ENCODE assay signal across 1 cellular context in the genomic region with DNA sequence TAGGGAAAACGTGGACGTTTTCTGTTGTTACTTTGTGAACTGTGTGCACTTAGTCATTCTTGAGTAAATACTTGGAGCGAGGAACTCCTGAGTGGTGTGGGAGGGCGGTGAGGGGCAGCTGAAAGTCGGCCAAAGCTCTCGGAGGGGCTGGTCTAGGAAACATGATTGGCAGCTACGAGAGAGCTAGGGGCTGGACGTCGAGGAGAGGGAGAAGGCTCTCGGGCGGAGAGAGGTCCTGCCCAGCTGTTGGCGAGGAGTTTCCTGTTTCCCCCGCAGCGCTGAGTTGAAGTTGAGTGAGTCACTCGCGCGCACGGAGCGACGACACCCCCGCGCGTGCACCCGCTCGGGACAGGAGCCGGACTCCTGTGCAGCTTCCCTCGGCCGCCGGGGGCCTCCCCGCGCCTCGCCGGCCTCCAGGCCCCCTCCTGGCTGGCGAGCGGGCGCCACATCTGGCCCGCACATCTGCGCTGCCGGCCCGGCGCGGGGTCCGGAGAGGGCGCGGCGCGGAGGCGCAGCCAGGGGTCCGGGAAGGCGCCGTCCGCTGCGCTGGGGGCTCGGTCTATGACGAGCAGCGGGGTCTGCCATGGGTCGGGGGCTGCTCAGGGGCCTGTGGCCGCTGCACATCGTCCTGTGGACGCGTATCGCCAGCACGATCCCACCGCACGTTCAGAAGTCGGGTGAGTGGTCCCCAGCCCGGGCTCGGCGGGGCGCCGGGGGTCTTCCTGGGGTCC.
TF ChIP-seq lines count a peak whose summit lies in the region.

A gene (plus strand): TSS at position 301 of the 731 bp plus-strand sequence. CDS start 283 bp downstream, at position 584.

TF ChIP-seq in HEK293, 187 proteins besides CTCF, POLR2A, EP300 and RAD21 (continued from another document):
- TF ChIP-seq, protein P1, sequence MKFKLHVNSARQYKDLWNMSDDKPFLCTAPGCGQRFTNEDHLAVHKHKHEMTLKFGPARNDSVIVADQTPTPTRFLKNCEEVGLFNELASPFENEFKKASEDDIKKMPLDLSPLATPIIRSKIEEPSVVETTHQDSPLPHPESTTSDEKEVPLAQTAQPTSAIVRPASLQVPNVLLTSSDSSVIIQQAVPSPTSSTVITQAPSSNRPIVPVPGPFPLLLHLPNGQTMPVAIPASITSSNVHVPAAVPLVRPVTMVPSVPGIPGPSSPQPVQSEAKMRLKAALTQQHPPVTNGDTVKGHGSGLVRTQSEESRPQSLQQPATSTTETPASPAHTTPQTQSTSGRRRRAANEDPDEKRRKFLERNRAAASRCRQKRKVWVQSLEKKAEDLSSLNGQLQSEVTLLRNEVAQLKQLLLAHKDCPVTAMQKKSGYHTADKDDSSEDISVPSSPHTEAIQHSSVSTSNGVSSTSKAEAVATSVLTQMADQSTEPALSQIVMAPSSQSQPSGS (tag by site-specific recombination; IDR thresholded peaks at IDR 0.05; ENCODE audit: low read depth), result no peak
- TF ChIP-seq ZBTB17 (tag by site-specific recombination; IDR thresholded peaks at IDR 0.05), result no peak
- TF ChIP-seq ZNF10 (tag by site-specific recombination; IDR thresholded peaks at IDR 0.05), result no peak
- no peak for TF ChIP-seq SCRT1 (tag by site-specific recombination; IDR thresholded peaks at IDR 0.05; ENCODE audit: borderline replicate concordance)
- TF ChIP-seq ZNF600 (tag by site-specific recombination; IDR thresholded peaks at IDR 0.05), result 0 out of 2 replicates have a peak, but pooled peaks have one; percentile 15
- TF ChIP-seq ZNF391 (tag by site-specific recombination; IDR thresholded peaks at IDR 0.05; ENCODE audit: borderline replicate concordance, low read depth), result no peak
- TF ChIP-seq ZNF624 (tag by site-specific recombination; IDR thresholded peaks at IDR 0.05), result no peak
- TF ChIP-seq, protein P2, sequence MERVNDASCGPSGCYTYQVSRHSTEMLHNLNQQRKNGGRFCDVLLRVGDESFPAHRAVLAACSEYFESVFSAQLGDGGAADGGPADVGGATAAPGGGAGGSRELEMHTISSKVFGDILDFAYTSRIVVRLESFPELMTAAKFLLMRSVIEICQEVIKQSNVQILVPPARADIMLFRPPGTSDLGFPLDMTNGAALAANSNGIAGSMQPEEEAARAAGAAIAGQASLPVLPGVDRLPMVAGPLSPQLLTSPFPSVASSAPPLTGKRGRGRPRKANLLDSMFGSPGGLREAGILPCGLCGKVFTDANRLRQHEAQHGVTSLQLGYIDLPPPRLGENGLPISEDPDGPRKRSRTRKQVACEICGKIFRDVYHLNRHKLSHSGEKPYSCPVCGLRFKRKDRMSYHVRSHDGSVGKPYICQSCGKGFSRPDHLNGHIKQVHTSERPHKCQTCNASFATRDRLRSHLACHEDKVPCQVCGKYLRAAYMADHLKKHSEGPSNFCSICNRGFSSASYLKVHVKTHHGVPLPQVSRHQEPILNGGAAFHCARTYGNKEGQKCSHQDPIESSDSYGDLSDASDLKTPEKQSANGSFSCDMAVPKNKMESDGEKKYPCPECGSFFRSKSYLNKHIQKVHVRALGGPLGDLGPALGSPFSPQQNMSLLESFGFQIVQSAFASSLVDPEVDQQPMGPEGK (tag by site-specific recombination; IDR thresholded peaks at IDR 0.05), result 0 out of 2 replicates have a peak, but pooled peaks have one; percentile 45
- no peak for TF ChIP-seq ZNF211 (tag by site-specific recombination; IDR thresholded peaks at IDR 0.05; ENCODE audit: low read depth)
- TF ChIP-seq ZNF677 (tag by site-specific recombination; IDR thresholded peaks at IDR 0.05), result 0 out of 2 replicates have a peak, but pooled peaks have one; percentile 16
- peak; percentile 58 for TF ChIP-seq ZEB2 (tag by site-specific recombination; IDR thresholded peaks at IDR 0.05)
- no peak for TF ChIP-seq ZNF473 (tag by site-specific recombination; IDR thresholded peaks at IDR 0.05)
- peak; percentile 84 for TF ChIP-seq GLIS1 (tag by site-specific recombination; IDR thresholded peaks at IDR 0.05)
- TF ChIP-seq ZNF350 (tag by site-specific recombination; IDR thresholded peaks at IDR 0.05), result no peak
- no peak for TF ChIP-seq ZNF785 (tag by site-specific recombination; IDR thresholded peaks at IDR 0.05)
- TF ChIP-seq ZNF791 (tag by site-specific recombination; IDR thresholded peaks at IDR 0.05), result no peak
- peak; percentile 66; the same call in 1 of the 2 replicates for TF ChIP-seq PRDM1 (tag by site-specific recombination; IDR thresholded peaks at IDR 0.05)
- TF ChIP-seq, protein P3, sequence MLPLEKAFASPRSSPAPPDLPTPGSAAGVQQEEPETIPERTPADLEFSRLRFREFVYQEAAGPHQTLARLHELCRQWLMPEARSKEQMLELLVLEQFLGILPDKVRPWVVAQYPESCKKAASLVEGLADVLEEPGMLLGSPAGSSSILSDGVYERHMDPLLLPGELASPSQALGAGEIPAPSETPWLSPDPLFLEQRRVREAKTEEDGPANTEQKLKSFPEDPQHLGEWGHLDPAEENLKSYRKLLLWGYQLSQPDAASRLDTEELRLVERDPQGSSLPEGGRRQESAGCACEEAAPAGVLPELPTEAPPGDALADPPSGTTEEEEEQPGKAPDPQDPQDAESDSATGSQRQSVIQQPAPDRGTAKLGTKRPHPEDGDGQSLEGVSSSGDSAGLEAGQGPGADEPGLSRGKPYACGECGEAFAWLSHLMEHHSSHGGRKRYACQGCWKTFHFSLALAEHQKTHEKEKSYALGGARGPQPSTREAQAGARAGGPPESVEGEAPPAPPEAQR (tag by site-specific recombination; IDR thresholded peaks at IDR 0.05), result no peak
- TF ChIP-seq SP2 (tag by site-specific recombination; IDR thresholded peaks at IDR 0.05), result peak; percentile 75
- 0 out of 2 replicates have a peak, but pooled peaks have one; percentile 28 for TF ChIP-seq ZSCAN30 (tag by site-specific recombination; IDR thresholded peaks at IDR 0.05)
- peak; percentile 58; the same call in 1 of the 2 replicates for TF ChIP-seq EGR2 (tag by site-specific recombination; IDR thresholded peaks at IDR 0.05; ENCODE audit: low read depth)
- no peak for TF ChIP-seq ZNF621 (tag by site-specific recombination; IDR thresholded peaks at IDR 0.05)
- TF ChIP-seq ZNF521 (tag by site-specific recombination; IDR thresholded peaks at IDR 0.05), result no peak
- TF ChIP-seq SETDB1 (IDR thresholded peaks at IDR 0.05; ENCODE audit: insufficient read length, low read length), result no peak
- TF ChIP-seq ZNF16 (tag by site-specific recombination; IDR thresholded peaks at IDR 0.05; ENCODE audit: low read depth), result no peak
- TF ChIP-seq ZNF561 (tag by site-specific recombination; IDR thresholded peaks at IDR 0.05; ENCODE audit: borderline replicate concordance), result peak; percentile 30; the same call in 1 of the 2 replicates
- TF ChIP-seq BCL11B (tag by site-specific recombination; IDR thresholded peaks at IDR 0.05; ENCODE audit: low read depth), result no peak
- no peak for TF ChIP-seq ZNF114 (tag by site-specific recombination; IDR thresholded peaks at IDR 0.05)
- peak; percentile 79 for TF ChIP-seq OSR2 (tag by site-specific recombination; IDR thresholded peaks at IDR 0.05)
- peak; percentile 33; the same call in 1 of the 2 replicates for TF ChIP-seq SP7 (tag by site-specific recombination; IDR thresholded peaks at IDR 0.05)
- TF ChIP-seq, protein P4, sequence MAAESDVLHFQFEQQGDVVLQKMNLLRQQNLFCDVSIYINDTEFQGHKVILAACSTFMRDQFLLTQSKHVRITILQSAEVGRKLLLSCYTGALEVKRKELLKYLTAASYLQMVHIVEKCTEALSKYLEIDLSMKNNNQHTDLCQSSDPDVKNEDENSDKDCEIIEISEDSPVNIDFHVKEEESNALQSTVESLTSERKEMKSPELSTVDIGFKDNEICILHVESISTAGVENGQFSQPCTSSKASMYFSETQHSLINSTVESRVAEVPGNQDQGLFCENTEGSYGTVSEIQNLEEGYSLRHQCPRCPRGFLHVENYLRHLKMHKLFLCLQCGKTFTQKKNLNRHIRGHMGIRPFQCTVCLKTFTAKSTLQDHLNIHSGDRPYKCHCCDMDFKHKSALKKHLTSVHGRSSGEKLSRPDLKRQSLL (tag by site-specific recombination; IDR thresholded peaks at IDR 0.05), result 0 out of 2 replicates have a peak, but pooled peaks have one; percentile 34
- TF ChIP-seq HOXD13 (CRISPR knock-in tag; IDR thresholded peaks at IDR 0.05; ENCODE audit: borderline replicate concordance), result no peak
- TF ChIP-seq GLI2 (tag by site-specific recombination; IDR thresholded peaks at IDR 0.05; ENCODE audit: borderline replicate concordance, low read depth), result no peak
- no peak for TF ChIP-seq MEIS1 (CRISPR knock-in tag; IDR thresholded peaks at IDR 0.05; ENCODE audit: borderline replicate concordance)
- no peak for TF ChIP-seq HOXC10 (CRISPR knock-in tag; IDR thresholded peaks at IDR 0.05)
- TF ChIP-seq REPIN1 (tag by site-specific recombination; IDR thresholded peaks at IDR 0.05; ENCODE audit: low read depth), result no peak
- TF ChIP-seq ZNF24 (tag by site-specific recombination; IDR thresholded peaks at IDR 0.05), result no peak
- TF ChIP-seq ZIC2 (tag by site-specific recombination; IDR thresholded peaks at IDR 0.05), result 0 out of 2 replicates have a peak, but pooled peaks have one; percentile 17
- TF ChIP-seq ZNF701 (tag by site-specific recombination; IDR thresholded peaks at IDR 0.05), result no peak
- no peak for TF ChIP-seq ZNF555 (tag by site-specific recombination; conservative IDR thresholded peaks at IDR 0.05)
- no peak for TF ChIP-seq ZNF548 (tag by site-specific recombination; IDR thresholded peaks at IDR 0.05)
- TF ChIP-seq IKZF3 (tag by site-specific recombination; IDR thresholded peaks at IDR 0.05), result no peak
- TF ChIP-seq ZFP69B (tag by site-specific recombination; IDR thresholded peaks at IDR 0.05), result no peak
- TF ChIP-seq ZNF660 (tag by site-specific recombination; IDR thresholded peaks at IDR 0.05), result 0 out of 2 replicates have a peak, but pooled peaks have one; percentile 21
- TF ChIP-seq ZNF221 (tag by site-specific recombination; IDR thresholded peaks at IDR 0.05; ENCODE audit: borderline replicate concordance), result no peak
- TF ChIP-seq, protein P5, sequence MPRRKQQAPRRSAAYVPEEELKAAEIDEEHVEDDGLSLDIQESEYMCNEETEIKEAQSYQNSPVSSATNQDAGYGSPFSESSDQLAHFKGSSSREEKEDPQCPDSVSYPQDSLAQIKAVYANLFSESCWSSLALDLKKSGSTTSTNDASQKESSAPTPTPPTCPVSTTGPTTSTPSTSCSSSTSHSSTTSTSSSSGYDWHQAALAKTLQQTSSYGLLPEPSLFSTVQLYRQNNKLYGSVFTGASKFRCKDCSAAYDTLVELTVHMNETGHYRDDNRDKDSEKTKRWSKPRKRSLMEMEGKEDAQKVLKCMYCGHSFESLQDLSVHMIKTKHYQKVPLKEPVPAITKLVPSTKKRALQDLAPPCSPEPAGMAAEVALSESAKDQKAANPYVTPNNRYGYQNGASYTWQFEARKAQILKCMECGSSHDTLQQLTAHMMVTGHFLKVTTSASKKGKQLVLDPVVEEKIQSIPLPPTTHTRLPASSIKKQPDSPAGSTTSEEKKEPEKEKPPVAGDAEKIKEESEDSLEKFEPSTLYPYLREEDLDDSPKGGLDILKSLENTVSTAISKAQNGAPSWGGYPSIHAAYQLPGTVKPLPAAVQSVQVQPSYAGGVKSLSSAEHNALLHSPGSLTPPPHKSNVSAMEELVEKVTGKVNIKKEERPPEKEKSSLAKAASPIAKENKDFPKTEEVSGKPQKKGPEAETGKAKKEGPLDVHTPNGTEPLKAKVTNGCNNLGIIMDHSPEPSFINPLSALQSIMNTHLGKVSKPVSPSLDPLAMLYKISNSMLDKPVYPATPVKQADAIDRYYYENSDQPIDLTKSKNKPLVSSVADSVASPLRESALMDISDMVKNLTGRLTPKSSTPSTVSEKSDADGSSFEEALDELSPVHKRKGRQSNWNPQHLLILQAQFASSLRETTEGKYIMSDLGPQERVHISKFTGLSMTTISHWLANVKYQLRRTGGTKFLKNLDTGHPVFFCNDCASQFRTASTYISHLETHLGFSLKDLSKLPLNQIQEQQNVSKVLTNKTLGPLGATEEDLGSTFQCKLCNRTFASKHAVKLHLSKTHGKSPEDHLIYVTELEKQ (tag by site-specific recombination; IDR thresholded peaks at IDR 0.05; ENCODE audit: borderline replicate concordance), result no peak
- TF ChIP-seq KLF8 (tag by site-specific recombination; IDR thresholded peaks at IDR 0.05), result no peak
- TF ChIP-seq, protein P6, sequence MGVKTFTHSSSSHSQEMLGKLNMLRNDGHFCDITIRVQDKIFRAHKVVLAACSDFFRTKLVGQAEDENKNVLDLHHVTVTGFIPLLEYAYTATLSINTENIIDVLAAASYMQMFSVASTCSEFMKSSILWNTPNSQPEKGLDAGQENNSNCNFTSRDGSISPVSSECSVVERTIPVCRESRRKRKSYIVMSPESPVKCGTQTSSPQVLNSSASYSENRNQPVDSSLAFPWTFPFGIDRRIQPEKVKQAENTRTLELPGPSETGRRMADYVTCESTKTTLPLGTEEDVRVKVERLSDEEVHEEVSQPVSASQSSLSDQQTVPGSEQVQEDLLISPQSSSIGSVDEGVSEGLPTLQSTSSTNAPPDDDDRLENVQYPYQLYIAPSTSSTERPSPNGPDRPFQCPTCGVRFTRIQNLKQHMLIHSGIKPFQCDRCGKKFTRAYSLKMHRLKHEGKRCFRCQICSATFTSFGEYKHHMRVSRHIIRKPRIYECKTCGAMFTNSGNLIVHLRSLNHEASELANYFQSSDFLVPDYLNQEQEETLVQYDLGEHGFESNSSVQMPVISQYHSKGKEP (tag by site-specific recombination; IDR thresholded peaks at IDR 0.05), result no peak
- TF ChIP-seq, protein P7, sequence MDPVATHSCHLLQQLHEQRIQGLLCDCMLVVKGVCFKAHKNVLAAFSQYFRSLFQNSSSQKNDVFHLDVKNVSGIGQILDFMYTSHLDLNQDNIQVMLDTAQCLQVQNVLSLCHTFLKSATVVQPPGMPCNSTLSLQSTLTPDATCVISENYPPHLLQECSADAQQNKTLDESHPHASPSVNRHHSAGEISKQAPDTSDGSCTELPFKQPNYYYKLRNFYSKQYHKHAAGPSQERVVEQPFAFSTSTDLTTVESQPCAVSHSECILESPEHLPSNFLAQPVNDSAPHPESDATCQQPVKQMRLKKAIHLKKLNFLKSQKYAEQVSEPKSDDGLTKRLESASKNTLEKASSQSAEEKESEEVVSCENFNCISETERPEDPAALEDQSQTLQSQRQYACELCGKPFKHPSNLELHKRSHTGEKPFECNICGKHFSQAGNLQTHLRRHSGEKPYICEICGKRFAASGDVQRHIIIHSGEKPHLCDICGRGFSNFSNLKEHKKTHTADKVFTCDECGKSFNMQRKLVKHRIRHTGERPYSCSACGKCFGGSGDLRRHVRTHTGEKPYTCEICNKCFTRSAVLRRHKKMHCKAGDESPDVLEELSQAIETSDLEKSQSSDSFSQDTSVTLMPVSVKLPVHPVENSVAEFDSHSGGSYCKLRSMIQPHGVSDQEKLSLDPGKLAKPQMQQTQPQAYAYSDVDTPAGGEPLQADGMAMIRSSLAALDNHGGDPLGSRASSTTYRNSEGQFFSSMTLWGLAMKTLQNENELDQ (tag by site-specific recombination; IDR thresholded peaks at IDR 0.05; ENCODE audit: low read depth), result no peak
- TF ChIP-seq ZBTB20 (tag by site-specific recombination; IDR thresholded peaks at IDR 0.05), result no peak
- TF ChIP-seq ZNF112 (tag by site-specific recombination; IDR thresholded peaks at IDR 0.05), result no peak
- no peak for TF ChIP-seq ZNF302 (tag by site-specific recombination; IDR thresholded peaks at IDR 0.05; ENCODE audit: low read depth)
